ENCODE assay signal across 9 cellular contexts in the genomic region with DNA sequence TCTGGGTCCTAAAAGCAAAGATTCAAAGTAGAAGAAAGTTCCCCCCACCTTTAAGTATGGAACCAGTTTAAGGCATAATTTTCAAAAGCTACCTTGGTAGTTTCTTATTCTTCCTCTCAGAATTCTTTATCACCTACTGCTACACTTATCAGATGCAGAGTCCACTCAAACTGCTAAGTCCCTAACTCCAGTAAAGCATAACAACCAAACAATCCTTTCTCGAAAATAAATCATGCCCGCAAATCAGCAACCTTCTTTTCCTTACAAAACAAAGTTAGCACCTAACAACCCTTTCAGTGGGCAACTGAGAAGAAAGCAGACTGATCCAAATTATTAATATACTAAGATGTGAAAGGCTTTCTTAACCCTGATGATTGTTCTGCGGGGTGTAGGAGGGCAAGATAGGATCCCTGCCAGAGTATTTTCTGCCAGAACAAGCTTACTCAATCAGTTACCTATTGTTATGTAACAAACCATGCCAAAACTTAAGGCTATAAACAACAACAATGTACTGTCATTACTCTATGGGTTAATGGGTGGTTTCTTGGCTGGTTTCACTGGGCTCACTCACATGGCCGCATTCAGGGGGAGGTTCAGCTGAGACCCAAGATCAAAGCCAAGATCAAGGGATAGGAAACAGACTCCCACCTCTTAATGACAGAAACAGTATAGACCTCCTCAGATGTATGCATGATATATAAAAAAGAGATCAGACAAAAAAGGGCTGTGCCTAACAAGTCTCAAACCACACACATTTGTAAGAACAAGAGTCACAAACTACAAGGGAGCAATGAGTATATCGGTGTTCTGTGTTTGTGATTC. TPM values are rescaled to one million over a fixed set of nuclear protein-coding genes. Genes with fewer than 3 reads are reported as not detected.
DNase-seq lines count a peak whose midpoint lies in the region; ATAC-seq, FAIRE-seq and TF ChIP-seq lines count a peak whose summit lies in the region.
"Had no signal": no experiment of that assay in that cellular context is flagged by ENCODE, and none has a peak within 500 bp of the region (broad histone marks: within the 10 kb centered on the region; RNA-seq: fewer than 3 reads in every experiment).

No MANE protein-coding gene starts in this region.

- no peaks in the 10 kb centered on the region for H3K27me3 ChIP-seq in keratinocyte (ENCODE audit: control insufficient read depth, extremely low read depth, insufficient read depth, low read length)
- no peaks in the 10 kb centered on the region for H3K27me3 ChIP-seq in thyroid gland
- no peaks in the 10 kb centered on the region for H3K27me3 ChIP-seq in mesenchymal stem cell (ENCODE audit: control insufficient read depth in 1 of 2, insufficient read depth in 1 of 2, low read length in 2 of 2)

- intact Hi-C loops in thyroid gland (cut with DNase I), result no loop called here

- no peak overlapping the region for H2BK12ac ChIP-seq in mesenchymal stem cell (ENCODE audit: low read length in 2 of 2)

- H3K27ac ChIP-seq in keratinocyte (ENCODE audit: control insufficient read depth, insufficient read depth, low read length) (peak overlapping the region; percentile 72), thyroid gland (peak overlapping the region in 2 of 3 donors; percentile 16 to 20), mesenchymal stem cell (ENCODE audit: low read length, poor library complexity, severe bottlenecking) (no peak overlapping the region)

- no peaks in the 10 kb centered on the region for H3K9me3 Mint-ChIP-seq in activated naive CD4-positive, alpha-beta T cell treated with anti-CD3 and anti-CD28 coated beads, Interleukin-2, amount 10 ng/mL, durations not matched to agents 7 days and 5 days
- H3K9me3 Mint-ChIP-seq in T-cell, result no peaks in the 10 kb centered on the region

- H3K79me2 ChIP-seq in keratinocyte (ENCODE audit: control insufficient read depth, insufficient read depth, low read length), result peaks cover 79% of the 10 kb centered on the region

- dilution Hi-C loops in keratinocyte (cut with MboI; ENCODE audit: extremely low pct_ligation_motif_present, low sequenced_read_pairs), result no loop called here

- TF ChIP-seq CTCF in keratinocyte (optimal IDR thresholded peaks at IDR 0.05 in 1 of 3, IDR thresholded peaks at IDR 0.05 in 1 of 3, conservative IDR thresholded peaks at IDR 0.05 in 1 of 3; ENCODE audit: extremely low read depth in 1 of 3, insufficient read depth in 2 of 3, low read length in 3 of 3) (no peak), thyroid gland (IDR thresholded peaks at IDR 0.05) (no peak)

- H3K23ac ChIP-seq in mesenchymal stem cell (ENCODE audit: low read length in 2 of 2), result no peak overlapping the region

- no peak overlapping the region for H3K14ac ChIP-seq in mesenchymal stem cell (ENCODE audit: low read length in 2 of 2)

- H3K4ac ChIP-seq in mesenchymal stem cell (ENCODE audit: low read depth in 1 of 2, low read length in 2 of 2), result no peak overlapping the region

- peak overlapping the region; percentile 80 for H3K4me2 ChIP-seq in keratinocyte (ENCODE audit: control insufficient read depth, extremely low read depth, insufficient read depth, low read depth, low read length)
- no peak overlapping the region for H3K4me2 ChIP-seq in mesenchymal stem cell (ENCODE audit: low read length, poor library complexity, severe bottlenecking)

- FAIRE-seq in keratinocyte (lab: Jason Lieb, UNC), result no peak

- H4K20me1 ChIP-seq in keratinocyte (ENCODE audit: control insufficient read depth, extremely low read depth, insufficient read depth, low read length), result peaks cover 3% of the 10 kb centered on the region

- no peak overlapping the region for H2BK120ac ChIP-seq in mesenchymal stem cell (ENCODE audit: low read depth, low read length)

- H3K9me3 ChIP-seq in keratinocyte (ENCODE audit: control insufficient read depth, low read depth, low read length) (no peaks in the 10 kb centered on the region), thyroid gland (no peaks in the 10 kb centered on the region), mesenchymal stem cell (ENCODE audit: control insufficient read depth, low read length) (no peaks in the 10 kb centered on the region)

- no peak overlapping the region for H2AFZ ChIP-seq in keratinocyte (ENCODE audit: control insufficient read depth, low read length)
- no peak overlapping the region for H2AFZ ChIP-seq in mesenchymal stem cell (ENCODE audit: low read depth, low read length)

- H3K4me3 Mint-ChIP-seq in activated naive CD4-positive, alpha-beta T cell treated with anti-CD3 and anti-CD28 coated beads, Interleukin-2, amount 10 ng/mL, durations not matched to agents 7 days and 5 days, result no peak overlapping the region
- peak overlapping the region in 1 of 3 donors; percentile 60 for H3K4me3 Mint-ChIP-seq in T-cell

- H3K36me3 ChIP-seq in keratinocyte (ENCODE audit: control insufficient read depth in 2 of 2, extremely low read depth in 1 of 2, insufficient read depth in 2 of 2, low read length in 2 of 2) (peaks cover 0 to 4% of the 10 kb centered on the region in 2 experiments), thyroid gland (no peaks in the 10 kb centered on the region), mesenchymal stem cell (ENCODE audit: control insufficient read depth in 1 of 2, insufficient read depth in 2 of 2, low read depth in 1 of 2, low read length in 2 of 2) (no peaks in the 10 kb centered on the region)

- H3K9me1 ChIP-seq in keratinocyte (ENCODE audit: control insufficient read depth, extremely low read depth, insufficient read depth, low read length), result no peaks in the 10 kb centered on the region

- H3K36me3 Mint-ChIP-seq in activated naive CD4-positive, alpha-beta T cell treated with anti-CD3 and anti-CD28 coated beads, Interleukin-2, amount 10 ng/mL, durations not matched to agents 7 days and 5 days, result peaks cover 12% of the 10 kb centered on the region
- H3K36me3 Mint-ChIP-seq in T-cell, result peaks cover 22% of the 10 kb centered on the region

- H3K4me1 ChIP-seq in keratinocyte (ENCODE audit: control insufficient read depth, extremely low read depth, insufficient read depth, low read length) (peaks cover 20% of the 10 kb centered on the region), thyroid gland (peaks cover 32 to 35% of the 10 kb centered on the region in 2 donors), mesenchymal stem cell (ENCODE audit: control insufficient read depth, insufficient read depth, low read depth, low read length) (no peaks in the 10 kb centered on the region)

- no peak overlapping the region for H4K8ac ChIP-seq in mesenchymal stem cell (ENCODE audit: low read length)

- peak; percentile 27 to 80 (median 50) for ATAC-seq in T-cell (replicated peaks in 1 of 4)

- POLR2A ChIA-PET in T-cell (lab: Charles Lee), result no interaction called here

- H3K4me3 ChIP-seq in keratinocyte (ENCODE audit: control insufficient read depth in 2 of 3, extremely low read depth in 1 of 3, insufficient read depth in 2 of 3, low read depth in 1 of 3, low read length in 3 of 3) (peak overlapping the region in 2 of 3 experiments; percentile 21 to 49), thyroid gland (replicated peaks in 1 of 3) (no peak overlapping the region), mesenchymal stem cell (ENCODE audit: insufficient read depth in 1 of 2, low read depth in 1 of 2, low read length in 2 of 2) (no peak overlapping the region)

- WGBS in thyroid gland, 2 donors, result 59 to 62% methylated on average over 5 of the region's 5 CpGs
- 96% methylated on average over 4 of the region's 5 CpGs for WGBS in mesenchymal stem cell

- DNase-seq in activated naive CD4-positive, alpha-beta T cell treated with Interleukin-2 at 50 U/mL for 16 hours, result peak; percentile 16
- DNase-seq in activated naive CD4-positive, alpha-beta T cell treated with anti-CD3 and anti-CD28 coated beads, Interleukin-2, amount 10 ng/mL, durations not matched to agents 7 days and 5 days, result no peak
- peak in 5 of 34 experiments; percentile 1 to 42 (median 10) for DNase-seq in T-cell
- no peak for DNase-seq in keratinocyte (ENCODE audit: low read depth, low spot score)
- DNase-seq in thyroid gland, result no peak
- DNase-seq in SK-N-DZ (ENCODE audit: low spot score), result no peak
- no peak for DNase-seq in mesenchymal stem cell
- DNase-seq in retina, result no peak
- DNase-seq: occipital lobe had no signal

- peaks cover 40% of the 10 kb centered on the region for H3K79me1 ChIP-seq in mesenchymal stem cell (replicated peaks; ENCODE audit: low read length, poor library complexity, severe bottlenecking)

- peaks cover 18% of the 10 kb centered on the region for H3K4me1 Mint-ChIP-seq in activated naive CD4-positive, alpha-beta T cell treated with anti-CD3 and anti-CD28 coated beads, Interleukin-2, amount 10 ng/mL, durations not matched to agents 7 days and 5 days
- peaks cover 62 to 78% (median 65%) of the 10 kb centered on the region in 3 donors for H3K4me1 Mint-ChIP-seq in T-cell

- no peaks in the 10 kb centered on the region for H3K27me3 Mint-ChIP-seq in activated naive CD4-positive, alpha-beta T cell treated with anti-CD3 and anti-CD28 coated beads, Interleukin-2, amount 10 ng/mL, durations not matched to agents 7 days and 5 days
- no peaks in the 10 kb centered on the region for H3K27me3 Mint-ChIP-seq in T-cell

- H2BK5ac ChIP-seq in mesenchymal stem cell (ENCODE audit: low read depth, low read length, poor library complexity, severe bottlenecking), result no peak overlapping the region

- CTCF ChIA-PET in activated naive CD4-positive, alpha-beta T cell treated with anti-CD3 and anti-CD28 coated beads, Interleukin-2, amount 10 ng/mL, durations not matched to agents 7 days and 5 days (lab: Charles Lee), result interaction anchor here (0.6 to 4.8 kb wide), 25 partner anchors 8 to 582 kb away, joined by 3 to 94 read pairs (median 4); partner anchors contain the start of gene CCDC6
- CTCF ChIA-PET in T-cell (lab: Charles Lee), result interaction anchor here (0.5 to 2.8 kb wide), 10 partner anchors 9 to 1710 kb away, joined by 3 to 30 read pairs (median 3); partner anchors contain the start of gene CCDC6 (in 2 of the 2)

- H3K18ac ChIP-seq in mesenchymal stem cell (ENCODE audit: low read depth in 1 of 2, low read length in 2 of 2), result no peak overlapping the region

- no peak overlapping the region for H4K91ac ChIP-seq in mesenchymal stem cell (ENCODE audit: low read length)

- no peak for TF ChIP-seq POLR2A in thyroid gland (IDR thresholded peaks at IDR 0.05)

- H2AK5ac ChIP-seq in mesenchymal stem cell (ENCODE audit: low read length, severe bottlenecking), result no peak overlapping the region

- H2BK15ac ChIP-seq in mesenchymal stem cell (ENCODE audit: low read depth, poor library complexity, severe bottlenecking), result no peak overlapping the region

- H3K9ac ChIP-seq in keratinocyte (ENCODE audit: control insufficient read depth, extremely low read depth, insufficient read depth, low read length) (peak overlapping the region; percentile 39), mesenchymal stem cell (ENCODE audit: low read length) (no peak overlapping the region)

- no peak overlapping the region for H3K27ac Mint-ChIP-seq in activated naive CD4-positive, alpha-beta T cell treated with anti-CD3 and anti-CD28 coated beads, Interleukin-2, amount 10 ng/mL, durations not matched to agents 7 days and 5 days
- peak overlapping the region; percentile 6 to 80 for H3K27ac Mint-ChIP-seq in T-cell

RNA-seq across cellular contexts. Expression of gene CCDC6, which starts 42.0 kb away (rescaled TPM):
- total RNA-seq in T-cell, result 10 to 100 TPM; 16.5 to 26.1 (median 20.1) TPM
- polyA plus RNA-seq in keratinocyte, result 33.1 to 46.5 TPM (median 34.8 TPM) in 3 replicates
- polyA plus RNA-seq in keratinocyte (2011; ENCODE audit: low read depth), result 16.9 TPM
- 35.8 and 62.9 TPM in 2 replicates for polyA plus RNA-seq in keratinocyte (2011; cell fraction: cytosol; rRNA removed)
- polyA plus RNA-seq in keratinocyte (2011; cell fraction: nucleus; rRNA removed), result 28.2 and 30.2 TPM in 2 replicates
- polyA plus RNA-seq in keratinocyte (2012; ENCODE audit: low replicate concordance), result 28.0 and 31.4 TPM in 2 replicates
- polyA minus RNA-seq in keratinocyte, result 25.4 to 88.4 TPM (median 64.0 TPM) in 3 replicates
- 70.2 TPM for polyA minus RNA-seq in keratinocyte (2011; cell fraction: cytosol; rRNA and poly(A)+ RNA removed)
- 33.1 and 66.2 TPM in 2 replicates for polyA minus RNA-seq in keratinocyte (2011; cell fraction: nucleus; rRNA and poly(A)+ RNA removed)
- total RNA-seq in thyroid gland, result 10 to 100 TPM; 59.3 to 79.3 (median 64.8) TPM
- polyA plus RNA-seq in SK-N-DZ (2014; cell fraction: cytosol; rRNA removed), result 10.8 and 12.3 TPM in 2 replicates
- 7.9 and 13.5 TPM in 2 replicates for polyA plus RNA-seq in SK-N-DZ (2014; cell fraction: nucleus; rRNA removed)
- polyA plus RNA-seq in mesenchymal stem cell (2013, experiment 1 of 2), result 29.8 TPM
- polyA plus RNA-seq in mesenchymal stem cell (2013, experiment 2 of 2), result 30.0 TPM

Comparison
In these comparisons a context has a peak if more than half of its experiments do, and no peak if none do; other contexts are left out.
1. H3K4me3 ChIP-seq: peak in keratinocyte (2 of 3); none in thyroid gland (0 of 3) and mesenchymal stem cell (0 of 2).